1 cellular context compared by ENCODE assay signal in the genomic region with DNA sequence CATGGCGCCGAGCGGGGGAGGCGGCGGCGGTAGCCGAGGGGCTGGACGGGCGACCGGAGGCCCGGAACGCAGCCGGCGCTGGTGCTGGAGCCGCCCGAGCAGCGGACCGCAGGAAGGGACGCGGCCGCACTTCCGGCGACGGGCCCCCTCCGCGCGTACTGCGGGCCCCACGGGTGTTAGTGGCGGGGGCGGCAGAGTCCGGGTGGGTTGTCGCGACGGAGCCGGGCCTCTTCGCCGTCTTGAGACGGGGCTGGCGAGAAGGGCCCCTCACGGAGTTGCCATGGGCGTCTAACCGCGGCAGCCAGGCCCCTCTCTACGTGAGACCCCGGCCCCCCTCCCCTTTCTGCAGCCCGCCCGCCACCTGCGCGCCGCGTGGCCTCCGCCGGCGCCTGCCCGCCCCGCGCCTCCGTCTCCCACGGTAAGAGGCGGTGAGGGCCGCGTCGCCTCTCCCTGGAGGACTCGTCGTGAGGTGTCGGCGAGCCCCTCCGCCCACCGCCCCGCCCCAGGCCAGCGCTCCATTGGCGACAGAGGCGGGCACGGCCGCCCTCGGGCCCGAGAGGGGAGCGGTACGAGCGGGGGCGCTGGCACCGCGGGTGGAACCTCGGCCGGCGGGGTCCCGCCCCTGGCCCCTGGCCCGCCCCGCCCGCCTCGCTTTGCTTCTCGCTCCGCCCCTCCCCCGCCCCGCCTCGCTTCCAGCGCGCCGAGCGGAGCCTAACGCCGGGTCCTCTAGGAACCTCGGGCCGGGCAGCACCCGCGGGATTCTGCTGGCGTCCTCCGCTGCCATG.
TF ChIP-seq lines count a peak whose summit lies in the region.

A gene with protein sequence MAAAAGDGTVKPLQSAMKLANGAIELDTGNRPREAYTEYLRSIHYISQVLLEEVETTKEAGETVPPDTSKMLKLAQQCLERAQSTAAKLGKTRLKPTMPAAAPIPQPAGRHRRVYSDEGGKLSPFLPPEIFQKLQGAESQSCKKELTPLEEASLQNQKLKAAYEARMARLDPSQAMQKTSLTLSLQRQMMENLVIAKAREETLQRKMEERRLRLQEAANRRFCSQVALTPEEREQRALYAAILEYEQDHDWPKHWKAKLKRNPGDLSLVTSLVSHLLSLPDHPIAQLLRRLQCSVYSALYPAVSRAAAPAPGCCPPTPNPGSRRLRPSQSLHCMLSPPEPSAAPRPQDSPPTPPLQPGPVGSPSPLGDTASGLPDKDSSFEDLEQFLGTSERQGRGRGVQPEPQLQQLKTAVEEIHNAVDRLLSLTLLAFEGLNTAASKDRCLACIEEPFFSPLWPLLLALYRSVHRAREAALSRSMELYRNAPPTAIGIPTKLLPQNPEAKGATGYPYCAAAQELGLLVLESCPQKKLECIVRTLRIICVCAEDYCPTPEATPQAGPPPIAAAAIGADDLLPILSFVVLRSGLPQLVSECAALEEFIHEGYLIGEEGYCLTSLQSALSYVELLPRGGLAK (minus strand): TSS at position 40 of the 785 bp plus-strand sequence. CDS start 37 bp downstream, at position 3.
A gene with protein sequence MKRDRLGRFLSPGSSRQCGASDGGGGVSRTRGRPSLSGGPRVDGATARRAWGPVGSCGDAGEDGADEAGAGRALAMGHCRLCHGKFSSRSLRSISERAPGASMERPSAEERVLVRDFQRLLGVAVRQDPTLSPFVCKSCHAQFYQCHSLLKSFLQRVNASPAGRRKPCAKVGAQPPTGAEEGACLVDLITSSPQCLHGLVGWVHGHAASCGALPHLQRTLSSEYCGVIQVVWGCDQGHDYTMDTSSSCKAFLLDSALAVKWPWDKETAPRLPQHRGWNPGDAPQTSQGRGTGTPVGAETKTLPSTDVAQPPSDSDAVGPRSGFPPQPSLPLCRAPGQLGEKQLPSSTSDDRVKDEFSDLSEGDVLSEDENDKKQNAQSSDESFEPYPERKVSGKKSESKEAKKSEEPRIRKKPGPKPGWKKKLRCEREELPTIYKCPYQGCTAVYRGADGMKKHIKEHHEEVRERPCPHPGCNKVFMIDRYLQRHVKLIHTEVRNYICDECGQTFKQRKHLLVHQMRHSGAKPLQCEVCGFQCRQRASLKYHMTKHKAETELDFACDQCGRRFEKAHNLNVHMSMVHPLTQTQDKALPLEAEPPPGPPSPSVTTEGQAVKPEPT (plus strand): TSS at position 679 of the 785 bp plus-strand sequence. CDS start 104 bp downstream, at position 783.

TF ChIP-seq in HepG2, 621 proteins besides CTCF, POLR2A, EP300 and RAD21 (continued from another document and continues in another):
- no peak for TF ChIP-seq HMGXB3 (CRISPR knock-in tag; IDR thresholded peaks at IDR 0.05; ENCODE audit: borderline replicate concordance)
- peak; percentile 96; the same call in 1 of the 2 replicates for TF ChIP-seq ZSCAN20 (CRISPR knock-in tag; IDR thresholded peaks at IDR 0.05; ENCODE audit: borderline replicate concordance)
- no peak for TF ChIP-seq ZNF713 (CRISPR knock-in tag; IDR thresholded peaks at IDR 0.05)
- peak; percentile 17; the same call in 1 of the 2 replicates for TF ChIP-seq ZNF841 (CRISPR knock-in tag; IDR thresholded peaks at IDR 0.05; ENCODE audit: borderline replicate concordance)
- TF ChIP-seq, protein P1, sequence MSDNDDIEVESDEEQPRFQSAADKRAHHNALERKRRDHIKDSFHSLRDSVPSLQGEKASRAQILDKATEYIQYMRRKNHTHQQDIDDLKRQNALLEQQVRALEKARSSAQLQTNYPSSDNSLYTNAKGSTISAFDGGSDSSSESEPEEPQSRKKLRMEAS (IDR thresholded peaks at IDR 0.05) = peak; percentile 96
- TF ChIP-seq, protein P2, sequence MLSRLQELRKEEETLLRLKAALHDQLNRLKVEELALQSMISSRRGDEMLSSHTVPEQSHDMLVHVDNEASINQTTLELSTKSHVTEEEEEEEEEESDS (CRISPR knock-in tag; IDR thresholded peaks at IDR 0.05; ENCODE audit: borderline replicate concordance) = peak; percentile 19; the same call in 1 of the 2 replicates
- no peak for TF ChIP-seq PCBP2 (optimal IDR thresholded peaks at IDR 0.05; ENCODE audit: low read depth, low read length, poor library complexity, severe bottlenecking)
- TF ChIP-seq CBX1 (IDR thresholded peaks at IDR 0.05; ENCODE audit: low read depth) = peak; percentile 40
- no peak for TF ChIP-seq ZNF282 (IDR thresholded peaks at IDR 0.05; ENCODE audit: partially characterized antibody)
- peak; percentile 80 for TF ChIP-seq ZNF883 (CRISPR knock-in tag; IDR thresholded peaks at IDR 0.05; ENCODE audit: not compliant biosample characterization)
- TF ChIP-seq ESRRA (CRISPR knock-in tag; IDR thresholded peaks at IDR 0.05; ENCODE audit: low read depth) = no peak; the same call in 1 of the 2 replicates
- TF ChIP-seq NR1H2 (CRISPR knock-in tag; IDR thresholded peaks at IDR 0.05; ENCODE audit: borderline replicate concordance, low read depth) = no peak; the same call in 1 of the 2 replicates
- no peak for TF ChIP-seq XBP1 (CRISPR knock-in tag; IDR thresholded peaks at IDR 0.05)
- peak; percentile 29; the same call in 1 of the 2 replicates for TF ChIP-seq MIER3 (CRISPR knock-in tag; IDR thresholded peaks at IDR 0.05; ENCODE audit: borderline replicate concordance)
- 0 out of 2 replicates have a peak, but pooled peaks have one; percentile 79 for TF ChIP-seq ZBTB46 (CRISPR knock-in tag; IDR thresholded peaks at IDR 0.05; ENCODE audit: borderline replicate concordance)
- peak; percentile 36; the same call in 1 of the 2 replicates for TF ChIP-seq MAF1 (CRISPR knock-in tag; IDR thresholded peaks at IDR 0.05; ENCODE audit: borderline replicate concordance)
- peak; percentile 69; the same call in 1 of the 2 replicates for TF ChIP-seq TSC22D2 (CRISPR knock-in tag; IDR thresholded peaks at IDR 0.05; ENCODE audit: borderline replicate concordance)
- TF ChIP-seq ZNF253 (CRISPR knock-in tag; IDR thresholded peaks at IDR 0.05; ENCODE audit: borderline replicate concordance) = no peak; the same call in 1 of the 2 replicates
- no peak; the same call in 1 of the 2 replicates for TF ChIP-seq ZNF441 (CRISPR knock-in tag; IDR thresholded peaks at IDR 0.05; ENCODE audit: borderline replicate concordance)
- no peak for TF ChIP-seq ZNF615 (CRISPR knock-in tag; IDR thresholded peaks at IDR 0.05; ENCODE audit: borderline replicate concordance)
- no peak; the same call in 1 of the 2 replicates for TF ChIP-seq GRHL1 (CRISPR knock-in tag; conservative IDR thresholded peaks at IDR 0.05)
- no peak for TF ChIP-seq AGO1 (IDR thresholded peaks at IDR 0.05; ENCODE audit: low read depth, low read length, poor library complexity, severe bottlenecking)
- peak; percentile 55 for TF ChIP-seq ETV5 (CRISPR knock-in tag; IDR thresholded peaks at IDR 0.05; ENCODE audit: borderline replicate concordance)
- no peak for TF ChIP-seq ZEB1 (IDR thresholded peaks at IDR 0.05; ENCODE audit: insufficient replicate concordance, low read depth)
- peak; percentile 94 for TF ChIP-seq DNMT1 (CRISPR knock-in tag; IDR thresholded peaks at IDR 0.05)
- no peak for TF ChIP-seq EZH2 (conservative IDR thresholded peaks at IDR 0.05; ENCODE audit: low read depth, low read length)
- TF ChIP-seq ZMYM3 (CRISPR knock-in tag; IDR thresholded peaks at IDR 0.05) = no peak
- peak; percentile 10; the same call in 1 of the 2 replicates for TF ChIP-seq ELK4 (CRISPR knock-in tag; IDR thresholded peaks at IDR 0.05; ENCODE audit: borderline replicate concordance)
- no peak for TF ChIP-seq THYN1 (CRISPR knock-in tag; IDR thresholded peaks at IDR 0.05; ENCODE audit: borderline replicate concordance, low read depth)
- no peak for TF ChIP-seq CENPBD1 (CRISPR knock-in tag; IDR thresholded peaks at IDR 0.05; ENCODE audit: borderline replicate concordance, low read depth)
- TF ChIP-seq AKAP8 (CRISPR knock-in tag; IDR thresholded peaks at IDR 0.05) = peak; percentile 94
- no peak for TF ChIP-seq WIZ (CRISPR knock-in tag; IDR thresholded peaks at IDR 0.05)
- no peak for TF ChIP-seq ZFP36 (IDR thresholded peaks at IDR 0.05; ENCODE audit: borderline replicate concordance, low read depth, low read length, partially characterized antibody)
- peak; percentile 51; the same call in 1 of the 2 replicates for TF ChIP-seq ZNF503 (CRISPR knock-in tag; IDR thresholded peaks at IDR 0.05)
- TF ChIP-seq KLF9 (CRISPR knock-in tag; IDR thresholded peaks at IDR 0.05; ENCODE audit: low read depth) = no peak
- 0 out of 2 replicates have a peak, but pooled peaks have one; percentile 14 for TF ChIP-seq JUN (CRISPR knock-in tag; IDR thresholded peaks at IDR 0.05)
- TF ChIP-seq ZNF24 (IDR thresholded peaks at IDR 0.05) = peak; percentile 45; the same call in 1 of the 2 replicates
- TF ChIP-seq TBL1XR1 (IDR thresholded peaks at IDR 0.05; ENCODE audit: borderline replicate concordance, low read length, partially characterized antibody) = peak; percentile 57
